In the genomic region with DNA sequence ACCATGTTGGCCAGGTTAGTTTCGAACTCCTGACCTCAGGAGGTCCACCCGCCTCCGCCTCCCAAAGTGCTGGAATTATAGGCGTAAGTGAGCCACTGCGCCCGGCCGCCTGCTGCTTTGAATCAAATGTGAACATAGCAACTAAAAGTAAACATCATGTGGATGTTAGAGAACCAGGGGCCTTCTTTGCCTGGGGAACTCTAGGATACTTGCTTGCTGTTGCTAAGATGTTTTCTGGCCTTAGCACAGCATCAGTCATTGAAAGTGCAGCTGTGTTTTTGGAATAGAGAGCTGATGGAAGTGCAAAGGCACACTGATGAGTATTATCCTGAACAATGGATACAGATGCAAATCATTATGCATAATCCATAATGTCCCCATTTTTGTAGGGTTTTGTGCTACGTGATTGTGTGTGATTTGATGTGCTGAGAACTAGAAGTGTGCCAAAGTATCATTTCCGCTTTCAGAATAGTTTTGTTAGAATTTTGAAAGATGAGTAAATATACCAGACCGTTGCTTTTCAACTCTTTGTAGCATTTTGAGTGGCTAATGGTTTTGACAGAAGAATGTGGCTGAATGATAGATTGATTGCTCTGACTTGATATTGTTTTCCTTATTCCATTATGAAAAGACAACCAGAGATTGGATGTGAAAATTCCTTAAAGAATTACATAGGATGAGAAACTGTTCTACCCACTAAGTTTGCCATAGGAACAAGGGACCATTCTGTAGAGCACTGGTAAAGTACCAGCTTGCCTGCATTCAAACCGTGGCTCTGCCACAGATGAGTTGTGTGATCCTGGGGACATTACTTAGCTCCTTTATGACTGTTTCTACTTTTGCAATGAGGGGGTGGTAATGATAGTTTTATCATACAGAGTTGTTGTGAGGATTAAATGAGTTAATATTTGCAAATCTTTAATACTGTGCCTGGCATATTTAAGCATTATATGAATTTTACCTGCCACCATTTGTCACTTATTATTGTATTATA, we compare ENCODE assay signal across 20 cellular contexts.
DNase-seq lines count a peak whose midpoint lies in the region; ATAC-seq lines count a peak whose summit lies in the region.
"Had no signal": no experiment of that assay in that cellular context is flagged by ENCODE, and none has a peak within 500 bp of the region (broad histone marks: within the 10 kb centered on the region; RNA-seq: fewer than 3 reads in every experiment).

No MANE protein-coding gene starts in this region.

- DNase-seq in GM23248 (peak; percentile 24), RPMI8226 (peak; percentile 32), globus pallidus (ENCODE audit: low spot score) (peak; percentile 68), KBM-7 (no peak), A172 (ENCODE audit: low spot score) (no peak)
- no peak for DNase-seq in activated naive CD4-positive, alpha-beta T cell treated with anti-CD3 and anti-CD28 coated beads, Interleukin-2, amount 10 ng/mL, durations not matched to agents 7 days and 5 days
- DNase-seq: activated CD4-positive, alpha-beta memory T cell treated with anti-CD3 and anti-CD28 coated beads for 36 hours; activated gamma-delta T cell treated with Interleukin-2 at 50 U/mL for 16 hours; foreskin keratinocyte; kidney glomerular epithelial cell; NCI-H187 treated with DMSO at 0.1 percent for 48 hours; stimulated activated naive CD4-positive, alpha-beta T cell treated with Interleukin-2 at 50 U/mL for 16 hours; T-helper 9 cell had no signal

- H3K4me1 ChIP-seq in GM23248 (ENCODE audit: insufficient read depth) (peaks cover 17% of the 10 kb centered on the region), stomach smooth muscle (ENCODE audit: control insufficient read depth, insufficient read depth, low read length) (peaks cover 2% of the 10 kb centered on the region)
- H3K4me1 ChIP-seq: adrenal gland had no signal

- no peaks in the 10 kb centered on the region for H3K36me3 ChIP-seq in GM23248 (ENCODE audit: low read depth)
- H3K36me3 ChIP-seq in stomach smooth muscle (ENCODE audit: control insufficient read depth in 2 of 2, insufficient read depth in 2 of 2, low read length in 2 of 2): no peaks in the 10 kb centered on the region
- H3K36me3 ChIP-seq: adrenal gland had no signal

- H4K20me1 ChIP-seq in GM23248 (ENCODE audit: insufficient read depth): no peaks in the 10 kb centered on the region

- H3K27ac Mint-ChIP-seq in activated naive CD4-positive, alpha-beta T cell treated with anti-CD3 and anti-CD28 coated beads, Interleukin-2, amount 10 ng/mL, durations not matched to agents 7 days and 5 days: no peak overlapping the region
- H3K27ac Mint-ChIP-seq: activated CD4-positive, alpha-beta memory T cell treated with anti-CD3 and anti-CD28 coated beads for 36 hours; HFFc6; natural killer cell treated with Interleukin-12 subunit alpha and Interleukin-12 subunit beta and Interleukin-15 and Interleukin-18, amount 100 ng/mL, for 72 hours; type B pancreatic cell; WTC11 had no signal

- H3K36me3 Mint-ChIP-seq in activated naive CD4-positive, alpha-beta T cell treated with anti-CD3 and anti-CD28 coated beads, Interleukin-2, amount 10 ng/mL, durations not matched to agents 7 days and 5 days: no peaks in the 10 kb centered on the region
- H3K36me3 Mint-ChIP-seq: activated CD4-positive, alpha-beta memory T cell treated with anti-CD3 and anti-CD28 coated beads for 36 hours; natural killer cell treated with Interleukin-12 subunit alpha and Interleukin-12 subunit beta and Interleukin-15 and Interleukin-18, amount 100 ng/mL, for 72 hours; type B pancreatic cell; WTC11 had no signal

- H3K4me3 ChIP-seq in GM23248: no peak overlapping the region
- H3K4me3 ChIP-seq in stomach smooth muscle (ENCODE audit: low read length in 2 of 2): no peak overlapping the region
- H3K4me3 ChIP-seq: adrenal gland had no signal

- no peaks in the 10 kb centered on the region for H3K4me1 Mint-ChIP-seq in activated naive CD4-positive, alpha-beta T cell treated with anti-CD3 and anti-CD28 coated beads, Interleukin-2, amount 10 ng/mL, durations not matched to agents 7 days and 5 days

- no peaks in the 10 kb centered on the region for H3K9me2 ChIP-seq in GM23248 (ENCODE audit: insufficient read depth)

- WGBS in GM23248 (ENCODE audit: low coverage in 1 of 2, low lambda C conversion rate in 2 of 2, missing lambda C conversion rate in 2 of 2), 2 experiments: 35 to 36% methylated on average over 11 of the region's 11 CpGs

- H3K27me3 Mint-ChIP-seq in activated naive CD4-positive, alpha-beta T cell treated with anti-CD3 and anti-CD28 coated beads, Interleukin-2, amount 10 ng/mL, durations not matched to agents 7 days and 5 days: peaks cover 4% of the 10 kb centered on the region
- H3K27me3 Mint-ChIP-seq: activated CD4-positive, alpha-beta memory T cell treated with anti-CD3 and anti-CD28 coated beads for 36 hours; type B pancreatic cell had no signal

- in situ Hi-C loops in GM23248 (cut with MboI): no loop called here
- in situ Hi-C loops in KBM-7 (cut with MboI; ENCODE audit: low pct_unique_long_range_greater_than_20kb, low sequenced_read_pairs): no loop called here

- peaks cover 12% of the 10 kb centered on the region; the same call in 1 of the 2 replicates for H3F3A ChIP-seq in GM23248 (ENCODE audit: insufficient read depth)

- H3K4me2 ChIP-seq in GM23248 (ENCODE audit: unreplicated experiment): no peak overlapping the region

- no peak overlapping the region for H2AFZ ChIP-seq in GM23248

- no peak for ATAC-seq in GM21528 (IDR thresholded peaks at IDR 0.05; ENCODE audit: low FRiP score, unreplicated experiment)
- ATAC-seq: foreskin keratinocyte; natural killer cell treated with Interleukin-12 subunit alpha and Interleukin-12 subunit beta and Interleukin-15 and Interleukin-18, amount 100 ng/mL, for 72 hours; WTC11 had no signal

- H3K4me3 Mint-ChIP-seq in activated naive CD4-positive, alpha-beta T cell treated with anti-CD3 and anti-CD28 coated beads, Interleukin-2, amount 10 ng/mL, durations not matched to agents 7 days and 5 days: no peak overlapping the region
- H3K4me3 Mint-ChIP-seq: activated CD4-positive, alpha-beta memory T cell treated with anti-CD3 and anti-CD28 coated beads for 36 hours; HFFc6; natural killer cell treated with Interleukin-12 subunit alpha and Interleukin-12 subunit beta and Interleukin-15 and Interleukin-18, amount 100 ng/mL, for 72 hours; type B pancreatic cell; WTC11 had no signal

- H3K27ac ChIP-seq in GM23248 (no peak overlapping the region), stomach smooth muscle (ENCODE audit: low read length) (peak overlapping the region; percentile 53)
- H3K27ac ChIP-seq: foreskin keratinocyte had no signal

- no peaks in the 10 kb centered on the region for H3K9me3 Mint-ChIP-seq in activated naive CD4-positive, alpha-beta T cell treated with anti-CD3 and anti-CD28 coated beads, Interleukin-2, amount 10 ng/mL, durations not matched to agents 7 days and 5 days
- H3K9me3 Mint-ChIP-seq: activated CD4-positive, alpha-beta memory T cell treated with anti-CD3 and anti-CD28 coated beads for 36 hours; HFFc6; natural killer cell treated with Interleukin-12 subunit alpha and Interleukin-12 subunit beta and Interleukin-15 and Interleukin-18, amount 100 ng/mL, for 72 hours; type B pancreatic cell; WTC11 had no signal

- H3K9ac ChIP-seq in GM23248: no peak overlapping the region
- H3K9ac ChIP-seq in stomach smooth muscle (ENCODE audit: low read length in 2 of 2): no peak overlapping the region

- H3K9me3 ChIP-seq in GM23248 (ENCODE audit: low read depth) (no peaks in the 10 kb centered on the region), stomach smooth muscle (ENCODE audit: control insufficient read depth in 2 of 2, low read length in 2 of 2) (no peaks in the 10 kb centered on the region)
- H3K9me3 ChIP-seq: adrenal gland had no signal

- CTCF ChIA-PET in activated naive CD4-positive, alpha-beta T cell treated with anti-CD3 and anti-CD28 coated beads, Interleukin-2, amount 10 ng/mL, durations not matched to agents 7 days and 5 days (lab: Charles Lee): no interaction called here

- H3K27me3 ChIP-seq in GM23248 (replicated peaks; ENCODE audit: insufficient read depth) (no peaks in the 10 kb centered on the region), stomach smooth muscle (ENCODE audit: control insufficient read depth in 1 of 2, insufficient read depth in 2 of 2, low read length in 2 of 2) (peaks cover 0 to 2% of the 10 kb centered on the region in 2 donors)
- H3K27me3 ChIP-seq: adrenal gland, foreskin keratinocyte had no signal

- H3K79me2 ChIP-seq in GM23248 (ENCODE audit: insufficient read depth): no peaks in the 10 kb centered on the region

Comparison
In these comparisons a context has a peak if more than half of its experiments do, and no peak if none do; other contexts are left out.
1. DNase-seq: peak in GM23248 (single experiment), RPMI8226 (single experiment) and globus pallidus (single experiment); none in KBM-7 (single experiment), activated naive CD4-positive, alpha-beta T cell treated with anti-CD3 and anti-CD28 coated beads, Interleukin-2, amount 10 ng/mL, durations not matched to agents 7 days and 5 days (single experiment) and A172 (single experiment).